8 cellular contexts compared by ENCODE assay signal in genomic region chr9:94681508-94681907, GRCh38. TPM values are rescaled to one million over a fixed set of nuclear protein-coding genes. Genes with fewer than 3 reads are reported as not detected.
DNase-seq lines count a peak whose midpoint lies in the region; ATAC-seq and TF ChIP-seq lines count a peak whose summit lies in the region.

No MANE protein-coding gene starts in this region.

- H3K4me3 ChIP-seq in NB4 (ENCODE audit: low read depth, low read length) (no peak overlapping the region), left ventricle myocardium inferior (no peak overlapping the region), psoas muscle (no peak overlapping the region)

- TF ChIP-seq POLR2A in NB4 (IDR thresholded peaks at IDR 0.05; ENCODE audit: extremely low read depth, insufficient read length), result no peak

- in situ Hi-C loops in GM13976 (cut with MboI; ENCODE audit: low sequenced_read_pairs, unreplicated experiment), result loop anchor here (5.0 to 10.0 kb wide), 2 partner anchors 233 to 446 kb away; no protein-coding TSS in a partner anchor

- H3K27ac ChIP-seq in left ventricle myocardium inferior (replicated peaks) (peak overlapping the region; percentile 36), psoas muscle (no peak overlapping the region)

- intact Hi-C loops in left ventricle myocardium inferior (cut with micrococcal nuclease) (loop anchor here (10.0 kb wide), 1 partner anchor 93 kb away; no protein-coding TSS in a partner anchor), psoas muscle (cut with DNase I) (loop anchor here (1.0 to 2.0 kb wide), 2 partner anchors 447 to 450 kb away; no protein-coding TSS in a partner anchor)

- DNase-seq in 8988T (peak; percentile 47), GM13976 (ENCODE audit: low spot score) (peak; percentile 74), NB4 (ENCODE audit: low read depth) (peak; percentile 69), T-helper 1 cell (peak; percentile 16 to 55 (median 31)), amygdala (lab: John Stamatoyannopoulos, UW) (peak in 54 of 56 donors; percentile 20 to 92 (median 64)), left ventricle myocardium inferior (peak; percentile 64), psoas muscle (peak; percentile 78 to 85), cortex of kidney (lab: John Stamatoyannopoulos, UW) (no peak)

- H3K36me3 ChIP-seq in left ventricle myocardium inferior, result no peaks in the 10 kb centered on the region
- H3K36me3 ChIP-seq in psoas muscle (ENCODE audit: insufficient read depth in 1 of 2, low read depth in 1 of 2), result no peaks in the 10 kb centered on the region

- WGBS in psoas muscle, 3 donors, result 3 to 19% (median 5%) methylated on average over 7 of the region's 7 CpGs

- ATAC-seq in psoas muscle, result peak; percentile 96 to 100 (median 99)

- peaks cover 8% of the 10 kb centered on the region for H3K4me1 ChIP-seq in left ventricle myocardium inferior
- H3K4me1 ChIP-seq in psoas muscle, result peaks cover 4% of the 10 kb centered on the region

- TF ChIP-seq CTCF in GM13976 (IDR thresholded peaks at IDR 0.05; ENCODE audit: borderline replicate concordance, control extremely low read depth, extremely low read depth, insufficient read depth, missing control alignments), result peak; percentile 45
- peak; percentile 56 for TF ChIP-seq CTCF in NB4 (IDR thresholded peaks at IDR 0.05; ENCODE audit: low read depth, low read length)
- TF ChIP-seq CTCF in left ventricle myocardium inferior (IDR thresholded peaks at IDR 0.05; ENCODE audit: borderline replicate concordance), result peak; percentile 86
- peak; percentile 80 for TF ChIP-seq CTCF in psoas muscle (IDR thresholded peaks at IDR 0.05)

- H3K27me3 ChIP-seq in left ventricle myocardium inferior (ENCODE audit: low read depth) (no peaks in the 10 kb centered on the region), psoas muscle (ENCODE audit: insufficient read depth in 3 of 3, low read length in 2 of 3) (no peaks in the 10 kb centered on the region)

- H3K9me3 ChIP-seq in left ventricle myocardium inferior (replicated peaks), result no peaks in the 10 kb centered on the region
- no peaks in the 10 kb centered on the region for H3K9me3 ChIP-seq in psoas muscle

RNA-seq across cellular contexts. Expression of gene FBP1, which starts 42.2 kb away (rescaled TPM):
- total RNA-seq in left ventricle myocardium inferior, result 0.74 TPM
- total RNA-seq in psoas muscle, result 1 to 10 TPM in 3 of 4 donors, under 1 TPM in 1; 0.51 to 1.4 (median 1.3) TPM
- under 1 TPM; 0.24 to 0.83 (median 0.42) TPM for polyA plus RNA-seq in psoas muscle

RNA-seq across cellular contexts. Expression of gene AOPEP, which starts 45.0 kb away (rescaled TPM):
- 175 TPM for total RNA-seq in left ventricle myocardium inferior
- total RNA-seq in psoas muscle, result 10 to 100 TPM; 46.4 to 78.6 (median 61.0) TPM
- polyA plus RNA-seq in psoas muscle, result 10 to 100 TPM; 82.6 to 96.9 (median 94.4) TPM
